ENCODE assay signal across 1 cellular context in genomic region chr15:44438402-44438801, GRCh38.
TF ChIP-seq lines count a peak whose summit lies in the region.

No MANE protein-coding gene starts in this region.

TF ChIP-seq in GM12878, 131 proteins besides CTCF, POLR2A, EP300 and RAD21 (continued from another document):
- TF ChIP-seq SRF (IDR thresholded peaks at IDR 0.05; ENCODE audit: low read depth in 2 of 2, low read length in 2 of 2) (no peak), PKNOX1 (IDR thresholded peaks at IDR 0.05) (no peak), MAX (IDR thresholded peaks at IDR 0.05; ENCODE audit: low read depth, low read length) (no peak), TCF12 (IDR thresholded peaks at IDR 0.05; ENCODE audit: low read depth, low read length) (no peak), KDM1A (IDR thresholded peaks at IDR 0.05; ENCODE audit: borderline replicate concordance) (no peak), EGR1 (IDR thresholded peaks at IDR 0.05; ENCODE audit: borderline replicate concordance in 1 of 2, low read depth in 2 of 2, low read length in 2 of 2) (no peak), HDAC2 (IDR thresholded peaks at IDR 0.05) (no peak), FOXM1 (IDR thresholded peaks at IDR 0.05; ENCODE audit: low read depth, low read length) (no peak), CBX5 (IDR thresholded peaks at IDR 0.05; ENCODE audit: low read depth) (no peak), HDAC6 (IDR thresholded peaks at IDR 0.05; ENCODE audit: unreplicated experiment) (no peak), NFIC (IDR thresholded peaks at IDR 0.05; ENCODE audit: low read depth, low read length) (no peak), LARP7 (IDR thresholded peaks at IDR 0.05) (no peak), YBX1 (IDR thresholded peaks at IDR 0.05) (no peak), ZZZ3 (IDR thresholded peaks at IDR 0.05; ENCODE audit: control insufficient read depth, insufficient read length, low read depth) (no peak)
